ENCODE assay signal across 17 cellular contexts in genomic region chr10:29757551-29758297, GRCh38.
DNase-seq lines count a peak whose midpoint lies in the region; ATAC-seq, FAIRE-seq and TF ChIP-seq lines count a peak whose summit lies in the region.
"Had no signal": no experiment of that assay in that cellular context is flagged by ENCODE, and none has a peak within 500 bp of the region (broad histone marks: within the 10 kb centered on the region; RNA-seq: fewer than 3 reads in every experiment).

No MANE protein-coding gene starts in this region.

- H3K27me3 Mint-ChIP-seq in GM23338 (ENCODE audit: insufficient read depth, low read depth, poor library complexity) = peaks cover 2% of the 10 kb centered on the region
- H3K27me3 Mint-ChIP-seq: stimulated activated naive CD8-positive, alpha-beta T cell treated with anti-CD3 and anti-CD28 coated beads, Interleukin-15, Interleukin-2, amounts not matched to agents 100 ng/mL and 50 ng/mL, for 24 hours had no signal

- H2AFZ ChIP-seq in GM23338 = 0 out of 2 replicates have a peak overlapping the region, but pooled peaks have one; percentile 56

- 0 out of 2 replicates have a peak, but pooled peaks cover 9% of the 10 kb centered on the region for H3K9me2 ChIP-seq in GM23338 (ENCODE audit: insufficient read depth)

- intact Hi-C loops in Panc1 (cut with micrococcal nuclease; ENCODE audit: unreplicated experiment) = no loop called here
- intact Hi-C loops in pancreas (cut with DNase I) = no loop called here
- intact Hi-C loops in left cardiac atrium (cut with DNase I) = no loop called here

- FAIRE-seq in pancreas (lab: Jason Lieb, UNC) = no peak
- FAIRE-seq: GM12878 had no signal

- in situ Hi-C loops in Panc1 (cut with HindIII; ENCODE audit: low pct_unique_long_range_greater_than_20kb, low sequenced_read_pairs) = no loop called here

- POLR2A ChIA-PET in Panc1 (lab: Charles Lee) = no interaction called here

- H3K27ac ChIP-seq in GM23338 (ENCODE audit: low read depth) (no peak overlapping the region), Panc1 (ENCODE audit: low read length) (no peak overlapping the region), epithelial cell of prostate (peak overlapping the region; percentile 49), pancreas (peak overlapping the region; percentile 18 to 78 (median 44))
- H3K27ac ChIP-seq: SJCRH30 had no signal

- no peak overlapping the region for H3K4me3 Mint-ChIP-seq in GM23338
- H3K4me3 Mint-ChIP-seq: activated T-helper 1 cell treated with anti-CD3 and anti-CD28 coated beads, Interleukin-12 subunit alpha, Interleukin-12 subunit beta, Interleukin-2, Interleukin-4 antibody, amounts not matched to agents 30 ng/mL and 10 ng/mL and 1 ng/mL, durations not matched to agents 14 hours and 24 hours and 36 hours; central memory CD8-positive, alpha-beta T cell; stimulated activated naive CD8-positive, alpha-beta T cell treated with anti-CD3 and anti-CD28 coated beads, Interleukin-15, Interleukin-2, amounts not matched to agents 100 ng/mL and 50 ng/mL, for 24 hours had no signal

- H3K27ac Mint-ChIP-seq in GM23338 = no peak overlapping the region
- H3K27ac Mint-ChIP-seq: activated T-helper 1 cell treated with anti-CD3 and anti-CD28 coated beads, Interleukin-12 subunit alpha, Interleukin-12 subunit beta, Interleukin-2, Interleukin-4 antibody, amounts not matched to agents 30 ng/mL and 10 ng/mL and 1 ng/mL, durations not matched to agents 14 hours and 24 hours and 36 hours; stimulated activated naive CD8-positive, alpha-beta T cell treated with anti-CD3 and anti-CD28 coated beads, Interleukin-15, Interleukin-2, amounts not matched to agents 100 ng/mL and 50 ng/mL, for 24 hours had no signal

- H3K79me2 ChIP-seq in GM23338 (replicated peaks; ENCODE audit: insufficient read depth) = no peaks in the 10 kb centered on the region

- no peaks in the 10 kb centered on the region for H3K36me3 ChIP-seq in GM23338 (ENCODE audit: insufficient read depth)
- no peaks in the 10 kb centered on the region for H3K36me3 ChIP-seq in Panc1 (ENCODE audit: control insufficient read depth, insufficient read depth, low read length)
- H3K36me3 ChIP-seq in pancreas = no peaks in the 10 kb centered on the region
- H3K36me3 ChIP-seq: SJCRH30 had no signal

- H3K4me3 ChIP-seq in GM23338 (no peak overlapping the region), Panc1 (ENCODE audit: low read depth in 2 of 2, low read length in 2 of 2) (no peak overlapping the region), pancreas (no peak overlapping the region)
- H3K4me3 ChIP-seq: GM12878, SJCRH30 had no signal

- H3K4me1 ChIP-seq in GM23338 (ENCODE audit: insufficient read depth) (peaks cover 13% of the 10 kb centered on the region), Panc1 (ENCODE audit: control insufficient read depth, insufficient read depth, low read length) (peaks cover 5% of the 10 kb centered on the region), pancreas (peaks cover 9 to 32% (median 25%) of the 10 kb centered on the region in 3 donors)

- ATAC-seq in GM23338 = no peak
- peak; percentile 66 for ATAC-seq in Panc1
- peak; percentile 53 to 90 (median 66) for ATAC-seq in pancreas
- no peak for ATAC-seq in HG03520 (IDR thresholded peaks at IDR 0.05; ENCODE audit: unreplicated experiment)
- ATAC-seq in left cardiac atrium = no peak
- ATAC-seq: activated CD4-positive, CD25-positive, alpha-beta regulatory T cell treated with anti-CD3 and anti-CD28 coated beads, Interleukin-2, amount 50 U/mL, for 24 hours; GM12878 had no signal

- H3K27me3 ChIP-seq in GM23338 (ENCODE audit: insufficient read depth) = no peaks in the 10 kb centered on the region
- no peaks in the 10 kb centered on the region for H3K27me3 ChIP-seq in Panc1 (ENCODE audit: control insufficient read depth, insufficient read depth, low read length)
- no peaks in the 10 kb centered on the region for H3K27me3 ChIP-seq in pancreas

- no peak overlapping the region for H3K4me2 ChIP-seq in GM23338

- CTCF ChIA-PET in Panc1 (lab: Charles Lee) = no interaction called here

- peaks cover 33% of the 10 kb centered on the region for H3K4me1 Mint-ChIP-seq in GM23338
- H3K4me1 Mint-ChIP-seq: central memory CD8-positive, alpha-beta T cell had no signal

- H3K36me3 Mint-ChIP-seq in GM23338 (ENCODE audit: low read depth) = no peaks in the 10 kb centered on the region

- BruUV-seq in Panc1 (replicated peaks; lab: Mats Ljungman, UMichigan) = no TSS peak

- H3K9me3 ChIP-seq in Panc1 (ENCODE audit: control insufficient read depth, insufficient read depth, low read depth, low read length) (no peaks in the 10 kb centered on the region), pancreas (no peaks in the 10 kb centered on the region)
- H3K9me3 ChIP-seq: SJCRH30 had no signal

- no peaks in the 10 kb centered on the region for H3K9me3 Mint-ChIP-seq in GM23338
- H3K9me3 Mint-ChIP-seq: activated T-helper 1 cell treated with anti-CD3 and anti-CD28 coated beads, Interleukin-12 subunit alpha, Interleukin-12 subunit beta, Interleukin-2, Interleukin-4 antibody, amounts not matched to agents 30 ng/mL and 10 ng/mL and 1 ng/mL, durations not matched to agents 14 hours and 24 hours and 36 hours; central memory CD8-positive, alpha-beta T cell; stimulated activated naive CD8-positive, alpha-beta T cell treated with anti-CD3 and anti-CD28 coated beads, Interleukin-15, Interleukin-2, amounts not matched to agents 100 ng/mL and 50 ng/mL, for 24 hours had no signal

- no peaks in the 10 kb centered on the region for H4K20me1 ChIP-seq in GM23338 (replicated peaks; ENCODE audit: insufficient read depth)

- no peak for DNase-seq in GM23338 (ENCODE audit: low spot score)
- no peak for DNase-seq in Panc1 (ENCODE audit: low read depth, low spot score)
- peak; percentile 81 for DNase-seq in epithelial cell of prostate (ENCODE audit: low read depth, low spot score)
- peak in 4 of 6 donors; percentile 27 to 41 (median 36) for DNase-seq in pancreas
- DNase-seq in AG08395 (ENCODE audit: low spot score) = no peak
- DNase-seq in left cardiac atrium = no peak
- DNase-seq in T-helper 1 cell = no peak
- DNase-seq: NCI-H526 treated with DMSO at 0.1 percent for 48 hours; occipital lobe; SJCRH30; stimulated activated CD4-positive, alpha-beta T cell treated with anti-CD3 and anti-CD28 coated beads, Interleukin-2, amount 100 ng/mL, for 24 hours had no signal

- whole genome bisulfite sequencing in pancreas, 2 donors = 34 to 40% methylated on average over 9 of the region's 9 CpGs

- no peak for TF ChIP-seq CTCF in GM23338 (conservative IDR thresholded peaks at IDR 0.05; ENCODE audit: low read depth in 2 of 2)
- no peak for TF ChIP-seq CTCF in Panc1 (IDR thresholded peaks at IDR 0.05)
- no peak for TF ChIP-seq CTCF in pancreas (IDR thresholded peaks at IDR 0.05)

- H3F3A ChIP-seq in GM23338 (replicated peaks; ENCODE audit: low read depth) = no peaks in the 10 kb centered on the region

TF ChIP-seq in GM23338, 12 proteins besides CTCF, POLR2A, EP300 and RAD21 (continues in another document):
- TF ChIP-seq ZNF331 (CRISPR knock-in tag; IDR thresholded peaks at IDR 0.05; ENCODE audit: low read depth) = no peak
- no peak for TF ChIP-seq ETS1 (IDR thresholded peaks at IDR 0.05)
- no peak for TF ChIP-seq EZH2 (IDR thresholded peaks at IDR 0.05; ENCODE audit: low read depth, unreplicated experiment)
- no peak for TF ChIP-seq NANOG (IDR thresholded peaks at IDR 0.05; ENCODE audit: borderline replicate concordance)
- TF ChIP-seq REST (IDR thresholded peaks at IDR 0.05; ENCODE audit: unreplicated experiment) = no peak

Comparison
In these comparisons a context has a peak if more than half of its experiments do, and no peak if none do; other contexts are left out.
1. ATAC-seq: peak in Panc1 (single experiment) and pancreas (4 of 4); none in GM23338 (single experiment), HG03520 (single experiment) and left cardiac atrium (0 of 2).
2. DNase-seq: peak in epithelial cell of prostate (single experiment) and pancreas (4 of 6); none in GM23338 (single experiment), Panc1 (single experiment), AG08395 (single experiment), left cardiac atrium (single experiment) and T-helper 1 cell (0 of 5).
3. H3K27ac ChIP-seq: peak in epithelial cell of prostate (single experiment) and pancreas (4 of 4); none in GM23338 (single experiment) and Panc1 (single experiment).